ENCODE assay signal across 1 cellular context in the genomic region with DNA sequence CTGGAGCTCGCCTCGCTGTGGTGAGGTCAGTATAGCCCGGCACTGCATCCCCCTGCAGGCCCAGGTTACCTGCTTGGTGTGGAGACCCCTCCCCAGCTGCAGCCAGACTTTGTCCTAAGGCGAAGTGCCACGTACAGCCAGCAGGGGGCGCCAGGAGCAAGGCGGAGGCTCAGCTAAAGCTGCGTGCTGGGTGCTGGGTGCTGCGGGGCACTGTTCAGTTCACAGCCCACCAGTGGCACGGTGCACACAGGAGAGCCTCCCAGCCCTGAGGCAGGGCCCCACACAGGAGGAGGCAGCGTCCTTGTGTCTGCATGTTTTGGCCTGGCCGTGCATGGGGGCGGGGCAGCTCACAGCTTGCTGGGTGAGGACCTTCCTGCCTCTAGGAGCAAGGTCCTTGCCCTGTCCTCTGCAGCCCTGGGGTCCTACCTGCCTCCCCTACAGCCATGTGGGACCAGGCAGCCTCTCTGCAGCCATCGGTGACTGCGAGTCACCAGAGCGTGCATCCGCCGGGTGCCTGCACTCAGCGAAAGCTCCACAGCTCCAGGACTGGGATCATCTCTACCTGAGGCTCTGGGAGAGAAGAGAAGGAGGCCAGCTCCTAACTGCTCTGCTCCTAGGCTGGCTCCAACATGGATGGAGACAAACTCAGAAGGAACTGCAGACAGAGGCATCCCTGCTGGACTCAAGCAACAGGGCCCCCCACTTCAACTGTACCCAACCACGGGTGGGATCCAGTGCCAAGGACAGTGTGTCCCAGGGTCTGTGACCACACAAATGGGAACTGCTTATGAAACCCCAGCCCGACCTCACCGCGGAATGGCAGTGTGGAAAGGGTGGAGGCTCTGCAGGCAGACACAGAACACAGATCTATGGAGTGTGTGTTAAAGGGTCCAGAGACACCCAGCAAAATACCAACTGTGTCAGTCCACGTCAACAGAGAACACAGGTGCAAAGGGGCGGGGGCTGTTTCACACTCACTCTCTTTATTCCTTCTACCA.
TF ChIP-seq lines count a peak whose summit lies in the region.

No MANE protein-coding gene starts in this region.

TF ChIP-seq in A549, 52 proteins besides CTCF, POLR2A, EP300 and RAD21 (continued from another document):
- TF ChIP-seq GATA3 (IDR thresholded peaks at IDR 0.05; ENCODE audit: borderline replicate concordance) (0 out of 2 replicates have a peak, but pooled peaks have one; percentile 11), ZFP36 (IDR thresholded peaks at IDR 0.05; ENCODE audit: borderline replicate concordance, partially characterized antibody) (no peak), HDAC2 (IDR thresholded peaks at IDR 0.05) (no peak), MAZ (IDR thresholded peaks at IDR 0.05; ENCODE audit: borderline replicate concordance, low read depth, low read length) (no peak), RARB (CRISPR knock-in tag; IDR thresholded peaks at IDR 0.05) (peak; percentile 16; the same call in 1 of the 2 replicates), CHD2 (IDR thresholded peaks at IDR 0.05; ENCODE audit: low read length, partially characterized antibody) (no peak), SMC3 (IDR thresholded peaks at IDR 0.05) (peak; percentile 47; the same call in 1 of the 3 replicates)
- TF ChIP-seq, protein P1, sequence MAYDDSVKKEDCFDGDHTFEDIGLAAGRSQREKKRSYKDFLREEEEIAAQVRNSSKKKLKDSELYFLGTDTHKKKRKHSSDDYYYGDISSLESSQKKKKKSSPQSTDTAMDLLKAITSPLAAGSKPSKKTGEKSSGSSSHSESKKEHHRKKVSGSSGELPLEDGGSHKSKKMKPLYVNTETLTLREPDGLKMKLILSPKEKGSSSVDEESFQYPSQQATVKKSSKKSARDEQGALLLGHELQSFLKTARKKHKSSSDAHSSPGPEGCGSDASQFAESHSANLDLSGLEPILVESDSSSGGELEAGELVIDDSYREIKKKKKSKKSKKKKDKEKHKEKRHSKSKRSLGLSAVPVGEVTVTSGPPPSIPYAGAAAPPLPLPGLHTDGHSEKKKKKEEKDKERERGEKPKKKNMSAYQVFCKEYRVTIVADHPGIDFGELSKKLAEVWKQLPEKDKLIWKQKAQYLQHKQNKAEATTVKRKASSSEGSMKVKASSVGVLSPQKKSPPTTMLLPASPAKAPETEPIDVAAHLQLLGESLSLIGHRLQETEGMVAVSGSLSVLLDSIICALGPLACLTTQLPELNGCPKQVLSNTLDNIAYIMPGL (CRISPR knock-in tag; IDR thresholded peaks at IDR 0.05; ENCODE audit: borderline replicate concordance) = no peak
- TF ChIP-seq, protein P2, sequence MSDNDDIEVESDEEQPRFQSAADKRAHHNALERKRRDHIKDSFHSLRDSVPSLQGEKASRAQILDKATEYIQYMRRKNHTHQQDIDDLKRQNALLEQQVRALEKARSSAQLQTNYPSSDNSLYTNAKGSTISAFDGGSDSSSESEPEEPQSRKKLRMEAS (IDR thresholded peaks at IDR 0.05) = peak; percentile 43; the same call in 1 of the 2 replicates
